Comparison of ENCODE assay signal across 8 cellular contexts in the genomic region with DNA sequence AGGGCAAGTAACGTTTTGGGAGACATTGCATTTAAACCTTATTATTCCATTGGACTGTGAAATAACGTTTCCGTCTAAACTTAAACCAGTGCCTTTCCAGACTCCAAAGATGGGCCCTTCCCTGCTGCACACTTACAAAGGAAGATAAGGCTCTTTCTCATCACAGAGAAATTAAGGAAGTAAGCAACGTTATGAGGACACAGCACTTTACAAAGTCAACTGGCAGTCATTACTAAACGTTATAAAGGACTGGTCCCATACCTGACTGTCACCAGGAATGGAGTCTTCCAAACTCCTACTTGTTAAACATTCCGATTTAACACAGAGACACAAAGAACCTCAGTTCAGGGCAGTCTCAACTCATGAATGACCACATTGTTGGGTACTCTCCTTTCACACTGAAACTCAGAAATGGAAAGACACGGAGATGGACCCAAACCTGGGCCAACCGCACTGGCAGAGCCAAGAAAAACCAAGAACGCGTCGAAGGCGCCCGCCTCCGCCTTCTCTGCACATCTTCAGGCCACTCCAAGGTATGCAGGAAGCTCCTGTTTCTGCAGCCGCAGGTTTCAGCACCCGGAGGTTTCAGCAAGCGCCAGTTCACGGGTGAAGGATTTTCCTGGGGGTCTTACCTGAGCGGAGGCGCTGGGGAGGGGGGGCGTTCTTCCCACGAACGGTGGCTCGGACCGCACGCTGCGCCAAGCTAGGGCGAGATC. TPM values are rescaled to one million over a fixed set of nuclear protein-coding genes. Genes with fewer than 3 reads are reported as not detected.
DNase-seq lines count a peak whose midpoint lies in the region; ATAC-seq, FAIRE-seq and TF ChIP-seq lines count a peak whose summit lies in the region.

No MANE protein-coding gene starts in this region.

- H3K4me3 Mint-ChIP-seq in stimulated activated naive CD8-positive, alpha-beta T cell treated with anti-CD3 and anti-CD28 coated beads, Interleukin-15, Interleukin-2, amounts not matched to agents 100 ng/mL and 50 ng/mL, for 24 hours, result peak overlapping the region; percentile 97

- H3K9me3 Mint-ChIP-seq in stimulated activated naive CD8-positive, alpha-beta T cell treated with anti-CD3 and anti-CD28 coated beads, Interleukin-15, Interleukin-2, amounts not matched to agents 100 ng/mL and 50 ng/mL, for 24 hours, result no peaks in the 10 kb centered on the region

- peaks cover 9% of the 10 kb centered on the region for H3K36me3 Mint-ChIP-seq in stimulated activated naive CD8-positive, alpha-beta T cell treated with anti-CD3 and anti-CD28 coated beads, Interleukin-15, Interleukin-2, amounts not matched to agents 100 ng/mL and 50 ng/mL, for 24 hours (ENCODE audit: low read depth)

- H3K36me3 ChIP-seq in BE2C, result no peaks in the 10 kb centered on the region

- TF ChIP-seq CTCF in BE2C (IDR thresholded peaks at IDR 0.05; ENCODE audit: low read depth, low read length), result no peak

- H3K27me3 ChIP-seq in BE2C, result no peaks in the 10 kb centered on the region

- H3K4me1 ChIP-seq in BE2C, result 0 out of 2 replicates have a peak, but pooled peaks cover 3% of the 10 kb centered on the region

- peak; percentile 6 for ATAC-seq in GM18870 (IDR thresholded peaks at IDR 0.05; ENCODE audit: unreplicated experiment)
- peak; percentile 3 for ATAC-seq in HG03103 (IDR thresholded peaks at IDR 0.05; ENCODE audit: low read depth, unreplicated experiment)

- FAIRE-seq in RCC 7860 (lab: Jason Lieb, UNC), result no peak

- H3K27ac ChIP-seq in caudate nucleus (ENCODE audit: low read depth, low read length), result peak overlapping the region; percentile 95

- H3K27ac Mint-ChIP-seq in stimulated activated naive CD8-positive, alpha-beta T cell treated with anti-CD3 and anti-CD28 coated beads, Interleukin-15, Interleukin-2, amounts not matched to agents 100 ng/mL and 50 ng/mL, for 24 hours, result peak overlapping the region; percentile 86

- H3K4me3 ChIP-seq in BE2C (ENCODE audit: low read depth, low read length), result peak overlapping the region; percentile 80

- H3K9me3 ChIP-seq in BE2C, result no peaks in the 10 kb centered on the region

- DNase-seq in BE2C (no peak), RCC 7860 (ENCODE audit: low spot score) (peak; percentile 5), caudate nucleus (lab: John Stamatoyannopoulos, UW) (peak in 25 of 61 donors; percentile 28 to 80 (median 60)), kidney glomerular epithelial cell (lab: John Stamatoyannopoulos, UW) (peak; percentile 69)
- DNase-seq in activated effector memory CD4-positive, alpha-beta T cell treated with anti-CD3 and anti-CD28 coated beads, Interleukin-2, amount 50 U/mL, for 16 hours, result no peak

- peaks cover 32% of the 10 kb centered on the region for H3K4me1 Mint-ChIP-seq in stimulated activated naive CD8-positive, alpha-beta T cell treated with anti-CD3 and anti-CD28 coated beads, Interleukin-15, Interleukin-2, amounts not matched to agents 100 ng/mL and 50 ng/mL, for 24 hours (ENCODE audit: low read depth)

- H3K27me3 Mint-ChIP-seq in stimulated activated naive CD8-positive, alpha-beta T cell treated with anti-CD3 and anti-CD28 coated beads, Interleukin-15, Interleukin-2, amounts not matched to agents 100 ng/mL and 50 ng/mL, for 24 hours, result no peaks in the 10 kb centered on the region

RNA-seq across cellular contexts. Expression of a gene that starts 0.7 kb away (rescaled TPM):
- 77.7 TPM for polyA plus RNA-seq in BE2C (2012; ENCODE audit: insufficient read depth, insufficient read length, low read depth)

Comparison
In these comparisons a context has a peak if more than half of its experiments do, and no peak if none do; other contexts are left out.
1. DNase-seq: peak in RCC 7860 (single experiment) and kidney glomerular epithelial cell (single experiment); none in BE2C (single experiment) and activated effector memory CD4-positive, alpha-beta T cell treated with anti-CD3 and anti-CD28 coated beads, Interleukin-2, amount 50 U/mL, for 16 hours (single experiment).